ENCODE assay signal across 7 cellular contexts in genomic region chr2:59590802-59591201, GRCh38.
"Had no signal": no experiment of that assay in that cellular context is flagged by ENCODE, and none has a peak within 500 bp of the region (broad histone marks: within the 10 kb centered on the region; RNA-seq: fewer than 3 reads in every experiment).

No MANE protein-coding gene starts in this region.

- H3K9me3 ChIP-seq: HAP-1 had no signal

- H3K27ac ChIP-seq: GM23248 had no signal

- DNase-seq: GM23248, GOT3, H7, HFFc6, IMR-90 had no signal

- H2AFZ ChIP-seq: GM23248 had no signal

- H3K9ac ChIP-seq: GM23248 had no signal

- H3K36me3 ChIP-seq: HAP-1 had no signal

- ATAC-seq: HCT116 had no signal

- H3K4me3 ChIP-seq: GM23248, HAP-1 had no signal

- H3K4me1 ChIP-seq: HAP-1 had no signal
